12 cellular contexts compared by ENCODE assay signal in genomic region chr7:27873981-27874957, GRCh38.
A peak's percentile ranks its signal among the peaks of the same experiment; 100 is the strongest.
DNase-seq lines count a peak whose midpoint lies in the region; ATAC-seq, FAIRE-seq and TF ChIP-seq lines count a peak whose summit lies in the region.
"Had no signal": no experiment of that assay in that cellular context is flagged by ENCODE, and none has a peak within 500 bp of the region (broad histone marks: within the 10 kb centered on the region; RNA-seq: fewer than 3 reads in every experiment).

No MANE protein-coding gene starts in this region.

- H3K4me3 ChIP-seq in K562 (no peak overlapping the region), coronary artery (no peak overlapping the region)
- H3K4me3 ChIP-seq: cardiac muscle cell had no signal

- H3K14ac ChIP-seq in H9 (ENCODE audit: insufficient read depth, low read length), result peak overlapping the region; percentile 40; the same call in 1 of the 2 replicates

- H3K79me1 ChIP-seq in H9 (ENCODE audit: insufficient read depth, low read depth, low read length, poor library complexity, severe bottlenecking), result no peaks in the 10 kb centered on the region

- H2BK5ac ChIP-seq in H9 (ENCODE audit: insufficient read length, low read length), result no peak overlapping the region

- TF ChIP-seq CTCF in H9 (conservative IDR thresholded peaks at IDR 0.05) (no peak), K562 (IDR thresholded peaks at IDR 0.05 in 2 of 3, conservative IDR thresholded peaks at IDR 0.05 in 1 of 3; ENCODE audit: insufficient read depth in 2 of 3, low read depth in 1 of 3, low read length in 3 of 3) (no peak), coronary artery (IDR thresholded peaks at IDR 0.05) (no peak)
- no peak for TF ChIP-seq CTCF in activated CD8-positive, alpha-beta T cell treated with anti-CD3 and anti-CD28 coated beads for 36 hours (IDR thresholded peaks at IDR 0.05)

- H3K4me1 Mint-ChIP-seq in H9, result peaks cover 19 to 21% of the 10 kb centered on the region in 2 experiments
- no peaks in the 10 kb centered on the region for H3K4me1 Mint-ChIP-seq in activated T-helper 1 cell treated with anti-CD3 and anti-CD28 coated beads, Interleukin-12 subunit alpha, Interleukin-12 subunit beta, Interleukin-2, Interleukin-4 antibody, amounts not matched to agents 30 ng/mL and 10 ng/mL and 1 ng/mL, durations not matched to agents 14 hours and 24 hours and 36 hours (ENCODE audit: low read depth)
- no peaks in the 10 kb centered on the region for H3K4me1 Mint-ChIP-seq in activated CD8-positive, alpha-beta T cell treated with anti-CD3 and anti-CD28 coated beads for 36 hours (ENCODE audit: low read depth)
- H3K4me1 Mint-ChIP-seq: activated B cell treated with CpG ODN at 0.5 μM for 24 hours, neural crest cell had no signal

- H3K4me1 ChIP-seq in H9 (ENCODE audit: insufficient read depth, low read length) (0 out of 2 replicates have a peak, but pooled peaks cover 3% of the 10 kb centered on the region), K562 (replicated peaks in 1 of 2; ENCODE audit: control insufficient read depth in 2 of 2, insufficient read depth in 2 of 2, low read length in 2 of 2) (no peaks in the 10 kb centered on the region)

- no peak overlapping the region for H2BK15ac ChIP-seq in H9 (ENCODE audit: low read depth, low read length)

- H3K4me3 Mint-ChIP-seq in H9, result no peak overlapping the region
- H3K4me3 Mint-ChIP-seq in activated T-helper 1 cell treated with anti-CD3 and anti-CD28 coated beads, Interleukin-12 subunit alpha, Interleukin-12 subunit beta, Interleukin-2, Interleukin-4 antibody, amounts not matched to agents 30 ng/mL and 10 ng/mL and 1 ng/mL, durations not matched to agents 14 hours and 24 hours and 36 hours, result no peak overlapping the region
- no peak overlapping the region for H3K4me3 Mint-ChIP-seq in activated CD8-positive, alpha-beta T cell treated with anti-CD3 and anti-CD28 coated beads for 36 hours
- H3K4me3 Mint-ChIP-seq: activated B cell treated with CpG ODN at 0.5 μM for 24 hours, neural crest cell had no signal

- H3K9ac ChIP-seq in H9 (ENCODE audit: extremely low read depth, insufficient read length, low read length), result no peak overlapping the region
- no peak overlapping the region for H3K9ac ChIP-seq in K562 (ENCODE audit: insufficient read depth in 1 of 2, low read depth in 2 of 2, low read length in 2 of 2)

- no peak overlapping the region for H3K18ac ChIP-seq in H9 (ENCODE audit: insufficient read length, low read depth, low read length)

- no peak overlapping the region for H3K23ac ChIP-seq in H9 (ENCODE audit: insufficient read length, low read depth, low read length)

- no peak overlapping the region for H4K5ac ChIP-seq in H9 (ENCODE audit: insufficient read length, low read depth, low read length)

- H3K23me2 ChIP-seq in H9 (ENCODE audit: insufficient read length, low read depth, low read length, poor library complexity, severe bottlenecking), result no peaks in the 10 kb centered on the region

- H3K36me3 Mint-ChIP-seq in H9 (ENCODE audit: insufficient read depth in 1 of 3, low read depth in 3 of 3), result no peaks in the 10 kb centered on the region
- H3K36me3 Mint-ChIP-seq in activated T-helper 1 cell treated with anti-CD3 and anti-CD28 coated beads, Interleukin-12 subunit alpha, Interleukin-12 subunit beta, Interleukin-2, Interleukin-4 antibody, amounts not matched to agents 30 ng/mL and 10 ng/mL and 1 ng/mL, durations not matched to agents 14 hours and 24 hours and 36 hours (ENCODE audit: low read depth), result no peaks in the 10 kb centered on the region
- H3K36me3 Mint-ChIP-seq in activated CD8-positive, alpha-beta T cell treated with anti-CD3 and anti-CD28 coated beads for 36 hours (ENCODE audit: low read depth), result no peaks in the 10 kb centered on the region

- TF ChIP-seq POLR2A in K562 (conservative IDR thresholded peaks at IDR 0.05), result no peak

- no peak overlapping the region for H3K56ac ChIP-seq in H9 (ENCODE audit: insufficient read length, low read depth, low read length)

- DNase-seq in H9 (no peak), K562 (ENCODE audit: extremely low read depth in 1 of 4, low spot score in 3 of 4) (no peak), iPS-NIHi11 (ENCODE audit: low spot score) (peak; percentile 34), stromal cell of bone marrow (ENCODE audit: low read depth) (peak; percentile 33), ureter (ENCODE audit: low spot score) (no peak), coronary artery (ENCODE audit: low spot score) (no peak)
- DNase-seq in activated T-helper 1 cell treated with anti-CD3 and anti-CD28 coated beads, Interleukin-12 subunit alpha, Interleukin-12 subunit beta, Interleukin-2, Interleukin-4 antibody, amounts not matched to agents 30 ng/mL and 10 ng/mL and 1 ng/mL, durations not matched to agents 14 hours and 24 hours and 36 hours (ENCODE audit: low spot score), result no peak
- DNase-seq in activated CD8-positive, alpha-beta T cell treated with anti-CD3 and anti-CD28 coated beads for 36 hours, result no peak
- DNase-seq: activated B cell treated with CpG ODN at 0.5 μM for 24 hours, NCI-H2227 treated with DMSO at 0.1 percent for 48 hours had no signal

- TF ChIP-seq EP300 in K562 (IDR thresholded peaks at IDR 0.05; ENCODE audit: low read length), result no peak

- H4K8ac ChIP-seq in H9 (replicated peaks; ENCODE audit: insufficient read length, low read depth, low read length), result no peak overlapping the region

- no peaks in the 10 kb centered on the region for H4K20me1 ChIP-seq in H9 (ENCODE audit: control insufficient read depth, insufficient read depth, insufficient read length)
- no peaks in the 10 kb centered on the region for H4K20me1 ChIP-seq in K562 (replicated peaks; ENCODE audit: control insufficient read depth, insufficient read depth, low read length)

- no TSS peak for BruUV-seq in K562 (replicated peaks; lab: Mats Ljungman, UMichigan)

- H3K9me3 ChIP-seq in H9 (ENCODE audit: control insufficient read depth, low read depth, low read length) (no peaks in the 10 kb centered on the region), K562 (replicated peaks; ENCODE audit: control insufficient read depth, insufficient read depth, low read depth, low read length) (no peaks in the 10 kb centered on the region)

- ATAC-seq in K562, result no peak
- ATAC-seq in activated CD8-positive, alpha-beta T cell treated with anti-CD3 and anti-CD28 coated beads for 36 hours, result no peak

- TF ChIP-seq RAD21 in K562 (CRISPR knock-in tag; conservative IDR thresholded peaks at IDR 0.05 in 1 of 2, IDR thresholded peaks at IDR 0.05 in 1 of 2), result no peak

- H3K9me1 ChIP-seq in K562 (ENCODE audit: control insufficient read depth, insufficient read depth, low read length), result no peaks in the 10 kb centered on the region

- H3K27me3 ChIP-seq in H9 (ENCODE audit: insufficient read depth, low read length) (no peaks in the 10 kb centered on the region), K562 (ENCODE audit: control insufficient read depth in 2 of 2, insufficient read depth in 2 of 2, low read length in 2 of 2) (peaks cover 50 to 65% of the 10 kb centered on the region in 2 experiments)
- H3K27me3 ChIP-seq: cardiac muscle cell had no signal

- no peaks in the 10 kb centered on the region for H3K27me3 Mint-ChIP-seq in H9 (ENCODE audit: low read depth)
- H3K27me3 Mint-ChIP-seq in activated T-helper 1 cell treated with anti-CD3 and anti-CD28 coated beads, Interleukin-12 subunit alpha, Interleukin-12 subunit beta, Interleukin-2, Interleukin-4 antibody, amounts not matched to agents 30 ng/mL and 10 ng/mL and 1 ng/mL, durations not matched to agents 14 hours and 24 hours and 36 hours (ENCODE audit: insufficient read depth), result peaks cover 6% of the 10 kb centered on the region
- no peaks in the 10 kb centered on the region for H3K27me3 Mint-ChIP-seq in activated CD8-positive, alpha-beta T cell treated with anti-CD3 and anti-CD28 coated beads for 36 hours
- H3K27me3 Mint-ChIP-seq: activated B cell treated with CpG ODN at 0.5 μM for 24 hours had no signal

- intact Hi-C loops in K562 (cut with micrococcal nuclease), result loop anchor here (10.0 kb wide), 1 partner anchor 59 kb away; no protein-coding TSS in a partner anchor
- intact Hi-C loops in activated T-helper 1 cell treated with anti-CD3 and anti-CD28 coated beads, Interleukin-12 subunit alpha, Interleukin-12 subunit beta, Interleukin-2, Interleukin-4 antibody, amounts not matched to agents 30 ng/mL and 10 ng/mL and 1 ng/mL, durations not matched to agents 14 hours and 24 hours and 36 hours (cut with micrococcal nuclease), result no loop called here
- intact Hi-C loops in activated CD8-positive, alpha-beta T cell treated with anti-CD3 and anti-CD28 coated beads for 36 hours (cut with micrococcal nuclease), result no loop called here

- H3K27ac ChIP-seq in H9 (ENCODE audit: insufficient read length, low read depth, low read length) (no peak overlapping the region), K562 (ENCODE audit: extremely low read depth, low read depth, low read length) (no peak overlapping the region), coronary artery (no peak overlapping the region)
- H3K27ac ChIP-seq: cardiac muscle cell had no signal

- H3K4me2 ChIP-seq in H9 (ENCODE audit: insufficient read depth, insufficient read length, low read length), result no peak overlapping the region
- no peak overlapping the region for H3K4me2 ChIP-seq in K562 (ENCODE audit: insufficient read depth, low read length)

- no CpG with 5 or more reads among the region's 13 CpGs for WGBS in H9 (ENCODE audit: extremely low coverage, insufficient read length, low lambda C conversion rate)
- WGBS in K562 (ENCODE audit: insufficient coverage, low coverage, missing lambda C conversion rate), result 0% methylated on average over 13 of the region's 13 CpGs

- in situ Hi-C loops in K562 (cut with MboI), result no loop called here

- H3K36me3 ChIP-seq in K562 (ENCODE audit: control insufficient read depth, insufficient read depth, low read length), result no peaks in the 10 kb centered on the region
- H3K36me3 ChIP-seq: cardiac muscle cell had no signal

- no peak overlapping the region for H3T11ph ChIP-seq in H9 (ENCODE audit: low read length)

- CTCF ChIA-PET in K562 (lab: Yijun Ruan, JAX; ENCODE audit: low intra/inter-chr PET ratio), result no interaction called here
- CTCF ChIA-PET in activated CD8-positive, alpha-beta T cell treated with anti-CD3 and anti-CD28 coated beads for 36 hours (lab: Charles Lee), result no interaction called here

- H2BK12ac ChIP-seq in H9 (ENCODE audit: insufficient read length, low read depth, low read length), result no peak overlapping the region

- H2AFZ ChIP-seq in H9 (ENCODE audit: low read length) (no peak overlapping the region), K562 (ENCODE audit: low read depth, low read length) (no peak overlapping the region)

- POLR2A ChIA-PET in K562 (lab: Yijun Ruan, JAX), result interaction anchor here (1.4 kb wide), 1 partner anchor 14 kb away, joined by 3 read pairs; no protein-coding TSS in a partner anchor
- POLR2A ChIA-PET in activated CD8-positive, alpha-beta T cell treated with anti-CD3 and anti-CD28 coated beads for 36 hours (lab: Charles Lee), result no interaction called here

- no peak overlapping the region for H2BK120ac ChIP-seq in H9 (ENCODE audit: low read depth, low read length, poor library complexity, severe bottlenecking)

- no peak for FAIRE-seq in K562 (lab: Jason Lieb, UNC)

- no peaks in the 10 kb centered on the region for H3K9me3 Mint-ChIP-seq in H9
- no peaks in the 10 kb centered on the region for H3K9me3 Mint-ChIP-seq in activated T-helper 1 cell treated with anti-CD3 and anti-CD28 coated beads, Interleukin-12 subunit alpha, Interleukin-12 subunit beta, Interleukin-2, Interleukin-4 antibody, amounts not matched to agents 30 ng/mL and 10 ng/mL and 1 ng/mL, durations not matched to agents 14 hours and 24 hours and 36 hours
- no peaks in the 10 kb centered on the region for H3K9me3 Mint-ChIP-seq in activated CD8-positive, alpha-beta T cell treated with anti-CD3 and anti-CD28 coated beads for 36 hours
- H3K9me3 Mint-ChIP-seq: activated B cell treated with CpG ODN at 0.5 μM for 24 hours had no signal

- H4K91ac ChIP-seq in H9 (ENCODE audit: insufficient read length, low read depth, low read length), result no peak overlapping the region

- no peak overlapping the region for H2BK20ac ChIP-seq in H9 (ENCODE audit: low read depth, low read length, poor library complexity, severe bottlenecking)

- no peak overlapping the region for H3K4ac ChIP-seq in H9 (ENCODE audit: low read depth, low read length)

- no peak overlapping the region for H3K27ac Mint-ChIP-seq in H9
- no peak overlapping the region for H3K27ac Mint-ChIP-seq in activated T-helper 1 cell treated with anti-CD3 and anti-CD28 coated beads, Interleukin-12 subunit alpha, Interleukin-12 subunit beta, Interleukin-2, Interleukin-4 antibody, amounts not matched to agents 30 ng/mL and 10 ng/mL and 1 ng/mL, durations not matched to agents 14 hours and 24 hours and 36 hours
- H3K27ac Mint-ChIP-seq in activated CD8-positive, alpha-beta T cell treated with anti-CD3 and anti-CD28 coated beads for 36 hours, result no peak overlapping the region
- H3K27ac Mint-ChIP-seq: activated B cell treated with CpG ODN at 0.5 μM for 24 hours had no signal

- no peaks in the 10 kb centered on the region for H3K79me2 ChIP-seq in H9 (ENCODE audit: insufficient read depth, low read length)
- no peaks in the 10 kb centered on the region for H3K79me2 ChIP-seq in K562 (ENCODE audit: control insufficient read depth, insufficient read depth, low read length)

- no peak overlapping the region for H2AK5ac ChIP-seq in H9 (ENCODE audit: insufficient read length, low read length)

Comparison
In these comparisons a context has a peak if more than half of its experiments do, and no peak if none do; other contexts are left out.
1. DNase-seq: peak in iPS-NIHi11 (single experiment) and stromal cell of bone marrow (single experiment); none in H9 (single experiment), K562 (0 of 4), ureter (single experiment), activated T-helper 1 cell treated with anti-CD3 and anti-CD28 coated beads, Interleukin-12 subunit alpha, Interleukin-12 subunit beta, Interleukin-2, Interleukin-4 antibody, amounts not matched to agents 30 ng/mL and 10 ng/mL and 1 ng/mL, durations not matched to agents 14 hours and 24 hours and 36 hours (single experiment), activated CD8-positive, alpha-beta T cell treated with anti-CD3 and anti-CD28 coated beads for 36 hours (single experiment) and coronary artery (single experiment).